16 cellular contexts compared by ENCODE assay signal in the genomic region with DNA sequence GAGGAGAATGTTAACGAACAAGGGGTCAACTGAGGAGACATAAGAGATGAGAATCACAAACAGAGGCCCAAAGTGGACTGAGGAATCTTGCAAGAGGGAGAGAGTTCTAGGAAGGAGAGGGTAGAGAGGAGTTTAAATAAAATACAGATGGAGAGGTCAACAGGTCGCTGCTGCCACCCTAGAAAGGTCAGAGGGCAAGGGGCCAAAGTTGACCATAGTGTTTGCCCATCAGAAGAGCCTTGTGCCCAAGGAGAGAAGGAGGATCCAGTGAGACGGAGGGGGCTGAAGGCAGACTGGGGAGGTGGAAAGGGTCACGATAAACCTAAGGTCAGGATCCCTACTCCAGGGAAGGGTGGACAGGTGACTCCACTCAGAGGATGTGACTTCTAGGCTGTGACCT. TPM values are rescaled to one million over a fixed set of nuclear protein-coding genes. Genes with fewer than 3 reads are reported as not detected.
DNase-seq lines count a peak whose midpoint lies in the region; ATAC-seq and TF ChIP-seq lines count a peak whose summit lies in the region.
"Had no signal": no experiment of that assay in that cellular context is flagged by ENCODE, and none has a peak within 500 bp of the region (broad histone marks: within the 10 kb centered on the region; RNA-seq: fewer than 3 reads in every experiment).

No MANE protein-coding gene starts in this region.

- H3K79me2 ChIP-seq in PC-9 (ENCODE audit: low read depth) = peaks cover 6% of the 10 kb centered on the region

- POLR2A ChIA-PET in activated CD4-positive, alpha-beta T cell treated with anti-CD3 and anti-CD28 coated beads for 36 hours (lab: Charles Lee) = no interaction called here
- POLR2A ChIA-PET in PC-9 (lab: Charles Lee; ENCODE audit: unreplicated experiment) = interaction anchor here (0.6 kb wide), 1 partner anchor 39 kb away, joined by 3 read pairs; no protein-coding TSS in a partner anchor

- H3K4me1 Mint-ChIP-seq in activated CD4-positive, alpha-beta T cell treated with anti-CD3 and anti-CD28 coated beads for 36 hours = peaks cover 31% of the 10 kb centered on the region
- H3K4me1 Mint-ChIP-seq in activated CD4-positive, alpha-beta T cell treated with anti-CD3 and anti-CD28 coated beads, Interleukin-2, amount 10 ng/mL, durations not matched to agents 24 days and 14 days = peaks cover 39% of the 10 kb centered on the region
- H3K4me1 Mint-ChIP-seq in chondrocyte (ENCODE audit: low read depth) = peaks cover 68% of the 10 kb centered on the region

- H2AFZ ChIP-seq in PC-9 = no peak overlapping the region

- H3K27ac Mint-ChIP-seq in activated CD4-positive, alpha-beta T cell treated with anti-CD3 and anti-CD28 coated beads for 36 hours = peak overlapping the region; percentile 1
- H3K27ac Mint-ChIP-seq in activated CD4-positive, alpha-beta T cell treated with anti-CD3 and anti-CD28 coated beads, Interleukin-2, amount 10 ng/mL, durations not matched to agents 24 days and 14 days = no peak overlapping the region
- no peak overlapping the region for H3K27ac Mint-ChIP-seq in chondrocyte (ENCODE audit: unreplicated experiment)
- H3K27ac Mint-ChIP-seq: CD8-positive, alpha-beta memory T cell; H9; IgD-negative memory B cell had no signal

- CTCF ChIA-PET in activated CD4-positive, alpha-beta T cell treated with anti-CD3 and anti-CD28 coated beads for 36 hours (lab: Charles Lee) = no interaction called here
- CTCF ChIA-PET in PC-9 (lab: Charles Lee) = no interaction called here

- H3K27ac ChIP-seq in PC-9 (peak overlapping the region; percentile 97; the same call in 1 of the 2 replicates), esophagus squamous epithelium (no peak overlapping the region)
- H3K27ac ChIP-seq: BLaER1 treated with 17β-estradiol and CSF1 and Interleukin-3, amounts not matched to agents 10 nM and 100 nM; SJCRH30 had no signal

- no peak overlapping the region for H3K4me3 Mint-ChIP-seq in activated CD4-positive, alpha-beta T cell treated with anti-CD3 and anti-CD28 coated beads for 36 hours
- no peak overlapping the region for H3K4me3 Mint-ChIP-seq in activated CD4-positive, alpha-beta T cell treated with anti-CD3 and anti-CD28 coated beads, Interleukin-2, amount 10 ng/mL, durations not matched to agents 24 days and 14 days
- no peak overlapping the region for H3K4me3 Mint-ChIP-seq in chondrocyte (ENCODE audit: unreplicated experiment)
- H3K4me3 Mint-ChIP-seq: H9 had no signal

- no peak for DNase-seq in activated CD4-positive, alpha-beta T cell treated with anti-CD3 and anti-CD28 coated beads for 36 hours
- DNase-seq in activated CD4-positive, alpha-beta T cell treated with anti-CD3 and anti-CD28 coated beads, Interleukin-2, amount 10 ng/mL, durations not matched to agents 24 days and 14 days = no peak
- no peak for DNase-seq in PC-9
- DNase-seq in chondrocyte (ENCODE audit: low spot score) = peak; percentile 29
- peak; percentile 49 for DNase-seq in posterior vena cava (ENCODE audit: low spot score)
- DNase-seq in esophagus squamous epithelium (lab: John Stamatoyannopoulos, UW) = no peak
- DNase-seq: GF-D8, NCI-H187, NCI-H345, SJCRH30 had no signal

- H3K27me3 ChIP-seq in PC-9 (ENCODE audit: insufficient read depth, low read depth) (no peaks in the 10 kb centered on the region), esophagus squamous epithelium (no peaks in the 10 kb centered on the region)
- H3K27me3 ChIP-seq: SJCRH30 had no signal

- H3K36me3 ChIP-seq in PC-9 (ENCODE audit: low read depth) (no peaks in the 10 kb centered on the region), esophagus squamous epithelium (no peaks in the 10 kb centered on the region)
- H3K36me3 ChIP-seq: BLaER1 treated with 17β-estradiol and CSF1 and Interleukin-3, amounts not matched to agents 10 nM and 100 nM; SJCRH30 had no signal

- H3K4me1 ChIP-seq in PC-9 (replicated peaks; ENCODE audit: insufficient read depth) (peaks cover 81% of the 10 kb centered on the region), esophagus squamous epithelium (peaks cover 19 to 76% (median 58%) of the 10 kb centered on the region in 3 donors)

- 82 to 88% methylated on average over 4 of the region's 4 CpGs for WGBS in esophagus squamous epithelium, 2 donors

- no peaks in the 10 kb centered on the region for H3K27me3 Mint-ChIP-seq in activated CD4-positive, alpha-beta T cell treated with anti-CD3 and anti-CD28 coated beads for 36 hours
- no peaks in the 10 kb centered on the region for H3K27me3 Mint-ChIP-seq in activated CD4-positive, alpha-beta T cell treated with anti-CD3 and anti-CD28 coated beads, Interleukin-2, amount 10 ng/mL, durations not matched to agents 24 days and 14 days
- no peaks in the 10 kb centered on the region for H3K27me3 Mint-ChIP-seq in chondrocyte (ENCODE audit: low read depth)

- no peaks in the 10 kb centered on the region for H4K20me1 ChIP-seq in PC-9 (ENCODE audit: insufficient read depth)
- H4K20me1 ChIP-seq: BLaER1 treated with 17β-estradiol and CSF1 and Interleukin-3, amounts not matched to agents 10 nM and 100 nM had no signal

- H3K4me3 ChIP-seq in PC-9 (no peak overlapping the region), esophagus squamous epithelium (no peak overlapping the region)
- H3K4me3 ChIP-seq: BLaER1 treated with 17β-estradiol and CSF1 and Interleukin-3, amounts not matched to agents 10 nM and 100 nM; SJCRH30 had no signal

- H3K9me3 Mint-ChIP-seq in activated CD4-positive, alpha-beta T cell treated with anti-CD3 and anti-CD28 coated beads for 36 hours (ENCODE audit: low read depth) = no peaks in the 10 kb centered on the region
- no peaks in the 10 kb centered on the region for H3K9me3 Mint-ChIP-seq in activated CD4-positive, alpha-beta T cell treated with anti-CD3 and anti-CD28 coated beads, Interleukin-2, amount 10 ng/mL, durations not matched to agents 24 days and 14 days
- no peaks in the 10 kb centered on the region for H3K9me3 Mint-ChIP-seq in chondrocyte (ENCODE audit: low read depth)
- H3K9me3 Mint-ChIP-seq: CD8-positive, alpha-beta memory T cell; H9; IgD-negative memory B cell had no signal

- no TSS peak for BruUV-seq in PC-9 (replicated peaks; lab: Mats Ljungman, UMichigan)

- H3K9me2 ChIP-seq in PC-9 (ENCODE audit: insufficient read depth) = no peaks in the 10 kb centered on the region

- no peak for TF ChIP-seq POLR2A in esophagus squamous epithelium (IDR thresholded peaks at IDR 0.05)

- TF ChIP-seq CTCF in PC-9 (conservative IDR thresholded peaks at IDR 0.05) (no peak), chondrocyte (IDR thresholded peaks at IDR 0.05) (no peak), esophagus squamous epithelium (IDR thresholded peaks at IDR 0.05) (no peak)

- H3K9me3 ChIP-seq in PC-9 (ENCODE audit: insufficient read depth, low read depth) = no peaks in the 10 kb centered on the region
- H3K9me3 ChIP-seq in esophagus squamous epithelium = no peaks in the 10 kb centered on the region
- H3K9me3 ChIP-seq: BLaER1 treated with 17β-estradiol and CSF1 and Interleukin-3, amounts not matched to agents 10 nM and 100 nM; SJCRH30 had no signal

- H3F3A ChIP-seq in PC-9 (ENCODE audit: insufficient read depth, low read depth) = peaks cover 49% of the 10 kb centered on the region

- no peaks in the 10 kb centered on the region for H3K36me3 Mint-ChIP-seq in activated CD4-positive, alpha-beta T cell treated with anti-CD3 and anti-CD28 coated beads for 36 hours (ENCODE audit: low read depth)
- no peaks in the 10 kb centered on the region for H3K36me3 Mint-ChIP-seq in activated CD4-positive, alpha-beta T cell treated with anti-CD3 and anti-CD28 coated beads, Interleukin-2, amount 10 ng/mL, durations not matched to agents 24 days and 14 days (ENCODE audit: low read depth)
- H3K36me3 Mint-ChIP-seq in chondrocyte (ENCODE audit: low read depth) = no peaks in the 10 kb centered on the region

- H3K4me2 ChIP-seq in PC-9 = no peak overlapping the region; the same call in 1 of the 2 replicates

- intact Hi-C loops in activated CD4-positive, alpha-beta T cell treated with anti-CD3 and anti-CD28 coated beads for 36 hours (cut with DNase I, micrococcal nuclease) = no loop called here
- intact Hi-C loops in activated CD4-positive, alpha-beta T cell treated with anti-CD3 and anti-CD28 coated beads, Interleukin-2, amount 10 ng/mL, durations not matched to agents 24 days and 14 days (cut with micrococcal nuclease) = no loop called here
- intact Hi-C loops in PC-9 (cut with micrococcal nuclease; ENCODE audit: unreplicated experiment) (no loop called here), posterior vena cava (cut with DNase I) (no loop called here), esophagus squamous epithelium (cut with DNase I) (no loop called here)

- ATAC-seq in activated CD4-positive, alpha-beta T cell treated with anti-CD3 and anti-CD28 coated beads for 36 hours = no peak
- ATAC-seq in GM21529 (IDR thresholded peaks at IDR 0.05; ENCODE audit: unreplicated experiment) = no peak
- ATAC-seq in GM18868 (IDR thresholded peaks at IDR 0.05; ENCODE audit: unreplicated experiment) = no peak

RNA-seq across cellular contexts. Expression of a gene that starts 6.9 kb away (rescaled TPM):
- total RNA-seq in activated CD4-positive, alpha-beta T cell treated with anti-CD3 and anti-CD28 coated beads for 36 hours = 1 to 10 TPM; 6.8 to 7.8 TPM
- total RNA-seq in activated CD4-positive, alpha-beta T cell treated with anti-CD3 and anti-CD28 coated beads, Interleukin-2, amount 10 ng/mL, durations not matched to agents 24 days and 14 days = 14.5 and 15.0 TPM in 2 replicates
- total RNA-seq in PC-9 (2021) (291 and 327 TPM in 2 replicates), chondrocyte (85.8 to 236 TPM (median 216 TPM) in 3 replicates), posterior vena cava (10 to 100 TPM; 56.3 to 80.3 TPM), esophagus squamous epithelium (10 to 100 TPM; 44.4 to 86.3 (median 77.0) TPM)

RNA-seq across cellular contexts. Expression of a gene that starts 46.2 kb away (rescaled TPM):
- total RNA-seq in activated CD4-positive, alpha-beta T cell treated with anti-CD3 and anti-CD28 coated beads for 36 hours = 10 to 100 TPM in 1 of 2 experiments, 1 to 10 TPM in 1; 9.8 to 16.2 TPM
- total RNA-seq in activated CD4-positive, alpha-beta T cell treated with anti-CD3 and anti-CD28 coated beads, Interleukin-2, amount 10 ng/mL, durations not matched to agents 24 days and 14 days = 10.9 and 11.8 TPM in 2 replicates
- total RNA-seq in PC-9 (2021) (38.6 and 58.7 TPM in 2 replicates), chondrocyte (28.9 to 38.0 TPM (median 31.1 TPM) in 3 replicates), posterior vena cava (10 to 100 TPM; 26.0 to 27.7 TPM), esophagus squamous epithelium (10 to 100 TPM in 3 of 4 donors, 1 to 10 TPM in 1; 5.2 to 20.2 (median 12.8) TPM)

RNA-seq across cellular contexts. Expression of a gene that starts 54.0 kb away (rescaled TPM):
- total RNA-seq in activated CD4-positive, alpha-beta T cell treated with anti-CD3 and anti-CD28 coated beads for 36 hours = under 1 TPM in 1 of 2 experiments, not detected in 1; 0.09 TPM
- total RNA-seq in activated CD4-positive, alpha-beta T cell treated with anti-CD3 and anti-CD28 coated beads, Interleukin-2, amount 10 ng/mL, durations not matched to agents 24 days and 14 days = 0.12 TPM in 1 of 2 replicates, not detected in the other
- total RNA-seq in PC-9 (2021) (1.2 and 2.0 TPM in 2 replicates), chondrocyte (0.10 TPM in 1 of 3 replicates, not detected in the others), posterior vena cava (under 1 TPM in 1 of 2 donors, not detected in 1; 0.23 TPM), esophagus squamous epithelium (1 to 10 TPM in 3 of 4 donors, under 1 TPM in 1; 0.76 to 2.0 (median 1.4) TPM)
- total RNA-seq: SJCRH30 had no signal

Comparison
In these comparisons a context has a peak if more than half of its experiments do, and no peak if none do; other contexts are left out.
1. DNase-seq: peak in chondrocyte (single experiment) and posterior vena cava (single experiment); none in activated CD4-positive, alpha-beta T cell treated with anti-CD3 and anti-CD28 coated beads for 36 hours (single experiment), activated CD4-positive, alpha-beta T cell treated with anti-CD3 and anti-CD28 coated beads, Interleukin-2, amount 10 ng/mL, durations not matched to agents 24 days and 14 days (single experiment), PC-9 (0 of 2) and esophagus squamous epithelium (single experiment).